ENCODE assay signal across 11 cellular contexts in genomic region chr1:181127898-181128453, GRCh38. TPM values are rescaled to one million over a fixed set of nuclear protein-coding genes. Genes with fewer than 3 reads are reported as not detected.
DNase-seq lines count a peak whose midpoint lies in the region; ATAC-seq and TF ChIP-seq lines count a peak whose summit lies in the region.
"Had no signal": no experiment of that assay in that cellular context is flagged by ENCODE, and none has a peak within 500 bp of the region (broad histone marks: within the 10 kb centered on the region; RNA-seq: fewer than 3 reads in every experiment).

No MANE protein-coding gene starts in this region.

- H3K9ac ChIP-seq in BLaER1 (peak overlapping the region; percentile 82), GM23248 (no peak overlapping the region)

- H3K4me1 Mint-ChIP-seq in memory B cell: peaks cover 60% of the 10 kb centered on the region

- H3K9me3 ChIP-seq in BLaER1 (no peaks in the 10 kb centered on the region), GM23248 (ENCODE audit: low read depth) (no peaks in the 10 kb centered on the region), WERI-Rb-1 (ENCODE audit: severe bottlenecking) (no peaks in the 10 kb centered on the region)
- H3K9me3 ChIP-seq: SJCRH30, thyroid gland had no signal

- H4K20me1 ChIP-seq in BLaER1 (no peaks in the 10 kb centered on the region), GM23248 (ENCODE audit: insufficient read depth) (no peaks in the 10 kb centered on the region)

- peak overlapping the region; percentile 85 for H3K27ac Mint-ChIP-seq in memory B cell

- H3K79me2 ChIP-seq in GM23248 (ENCODE audit: insufficient read depth): no peaks in the 10 kb centered on the region
- H3K79me2 ChIP-seq: hepatocyte had no signal

- in situ Hi-C loops in GM23248 (cut with MboI): no loop called here

- peak overlapping the region; percentile 93 for H3K27ac ChIP-seq in BLaER1
- H3K27ac ChIP-seq in GM23248: no peak overlapping the region
- H3K27ac ChIP-seq in WERI-Rb-1: peak overlapping the region; percentile 86
- H3K27ac ChIP-seq: hepatocyte, SJCRH30, thyroid gland had no signal

- no peak overlapping the region for H2AFZ ChIP-seq in GM23248
- H2AFZ ChIP-seq: hepatocyte had no signal

- no peaks in the 10 kb centered on the region for H3K9me2 ChIP-seq in GM23248 (ENCODE audit: insufficient read depth)

- WGBS in GM23248 (ENCODE audit: low coverage in 1 of 2, low lambda C conversion rate in 2 of 2, missing lambda C conversion rate in 2 of 2), 2 experiments: 91 to 95% methylated on average over 5 of the region's 5 CpGs

- H3K4me1 ChIP-seq in BLaER1: peaks cover 84% of the 10 kb centered on the region
- H3K4me1 ChIP-seq in GM23248 (ENCODE audit: insufficient read depth): 0 out of 2 replicates have a peak, but pooled peaks cover 3% of the 10 kb centered on the region

- H3F3A ChIP-seq in GM23248 (ENCODE audit: insufficient read depth): 0 out of 2 replicates have a peak, but pooled peaks cover 4% of the 10 kb centered on the region

- peak; percentile 25 for DNase-seq in GM23248
- no peak for DNase-seq in WERI-Rb-1
- no peak for DNase-seq in memory B cell (ENCODE audit: low spot score in 2 of 2)
- no peak for DNase-seq in NCI-H345 treated with DMSO at 0.1 percent for 48 hours (lab: John Stamatoyannopoulos, UW; ENCODE audit: unreplicated experiment)
- DNase-seq in SW480 (ENCODE audit: low spot score): no peak
- DNase-seq in amygdala (lab: John Stamatoyannopoulos, UW): no peak
- DNase-seq in ureter (ENCODE audit: low spot score): no peak
- DNase-seq: thyroid gland had no signal

- TF ChIP-seq CTCF in WERI-Rb-1 (IDR thresholded peaks at IDR 0.05; ENCODE audit: low read depth, low read length): no peak

- H3K4me3 ChIP-seq in BLaER1 (peak overlapping the region; percentile 22; the same call in 1 of the 2 replicates), GM23248 (no peak overlapping the region), WERI-Rb-1 (ENCODE audit: low read depth, low read length) (no peak overlapping the region)
- H3K4me3 ChIP-seq: hepatocyte, SJCRH30, thyroid gland had no signal

- no peaks in the 10 kb centered on the region for H3K9me3 Mint-ChIP-seq in memory B cell

- no peaks in the 10 kb centered on the region for H3K36me3 Mint-ChIP-seq in memory B cell

- H3K4me3 Mint-ChIP-seq in memory B cell: no peak overlapping the region

- H3K4me2 ChIP-seq in BLaER1 (peak overlapping the region; percentile 92), GM23248 (ENCODE audit: unreplicated experiment) (no peak overlapping the region)
- H3K4me2 ChIP-seq: hepatocyte had no signal

- H3K27me3 ChIP-seq in BLaER1 (no peaks in the 10 kb centered on the region), GM23248 (replicated peaks; ENCODE audit: insufficient read depth) (no peaks in the 10 kb centered on the region), WERI-Rb-1 (ENCODE audit: insufficient read depth, low read depth, severe bottlenecking) (no peaks in the 10 kb centered on the region)
- H3K27me3 ChIP-seq: hepatocyte, SJCRH30, thyroid gland had no signal

- H3K27me3 Mint-ChIP-seq in memory B cell: no peaks in the 10 kb centered on the region

- no peak for ATAC-seq in memory B cell (ENCODE audit: low read depth)

- H3K36me3 ChIP-seq in BLaER1: no peaks in the 10 kb centered on the region
- H3K36me3 ChIP-seq in GM23248 (ENCODE audit: low read depth): no peaks in the 10 kb centered on the region
- no peaks in the 10 kb centered on the region for H3K36me3 ChIP-seq in WERI-Rb-1
- H3K36me3 ChIP-seq: SJCRH30, thyroid gland had no signal

RNA-seq across cellular contexts. Expression of gene IER5, which starts 39.5 kb away (rescaled TPM):
- total RNA-seq in GM23248 (2014; rRNA removed; shearing (Covaris generic)): 33.6 and 38.5 TPM in 2 replicates
- 8.1 and 10.8 TPM in 2 replicates for polyA plus RNA-seq in GM23248 (2016; fragmentation: Nextera tagmentation; extraction: Ambion mirVana)
- 12.6 TPM for total RNA-seq in ureter
